In genomic region chr3:55538158-55538557, GRCh38 we compare ENCODE assay signal across 23 cellular contexts. TPM values are rescaled to one million over a fixed set of nuclear protein-coding genes. Genes with fewer than 3 reads are reported as not detected.
DNase-seq lines count a peak whose midpoint lies in the region; ATAC-seq, FAIRE-seq and TF ChIP-seq lines count a peak whose summit lies in the region.
"Had no signal": no experiment of that assay in that cellular context is flagged by ENCODE, and none has a peak within 500 bp of the region (broad histone marks: within the 10 kb centered on the region; RNA-seq: fewer than 3 reads in every experiment).

No MANE protein-coding gene starts in this region.

- H3K36me3 ChIP-seq in right lobe of liver (no peaks in the 10 kb centered on the region), HepG2 (replicated peaks in 1 of 2; ENCODE audit: control insufficient read depth in 1 of 2, insufficient read depth in 2 of 2, low read length in 2 of 2) (no peaks in the 10 kb centered on the region), H1 (ENCODE audit: control insufficient read depth in 2 of 4, insufficient read depth in 4 of 4, low read length in 3 of 4) (no peaks in the 10 kb centered on the region), neural cell (ENCODE audit: insufficient read depth, low read length) (no peaks in the 10 kb centered on the region)

- no peaks in the 10 kb centered on the region for H3F3A ChIP-seq in neural cell (ENCODE audit: insufficient read depth, low read length, poor library complexity, severe bottlenecking)

- no peak for TF ChIP-seq CTCF in right lobe of liver (IDR thresholded peaks at IDR 0.05)
- TF ChIP-seq CTCF in HepG2 (CRISPR knock-in tag; IDR thresholded peaks at IDR 0.05), result no peak
- no peak for TF ChIP-seq CTCF in H1 (IDR thresholded peaks at IDR 0.05; ENCODE audit: control extremely low read depth in 1 of 3, insufficient read depth in 1 of 3, low read depth in 1 of 3, low read length in 3 of 3)
- TF ChIP-seq CTCF in neural cell (IDR thresholded peaks at IDR 0.05; ENCODE audit: poor library complexity, severe bottlenecking), result no peak

- TF ChIP-seq EP300 in HepG2 (IDR thresholded peaks at IDR 0.05; ENCODE audit: low read depth in 2 of 2, low read length in 2 of 2) (no peak), HepG2 (CRISPR knock-in tag; IDR thresholded peaks at IDR 0.05; ENCODE audit: borderline replicate concordance) (no peak), H1 (IDR thresholded peaks at IDR 0.05; ENCODE audit: borderline replicate concordance in 1 of 2, low read depth in 2 of 2, low read length in 2 of 2) (no peak), neural cell (conservative IDR thresholded peaks at IDR 0.05; ENCODE audit: poor library complexity, severe bottlenecking) (no peak)

- H2BK5ac ChIP-seq in H1 (ENCODE audit: low read depth, low read length), result no peak overlapping the region

- H3K79me2 ChIP-seq in HepG2 (ENCODE audit: insufficient read depth, low read length) (no peaks in the 10 kb centered on the region), H1 (ENCODE audit: control insufficient read depth in 1 of 2, insufficient read depth in 2 of 2, low read length in 2 of 2) (no peaks in the 10 kb centered on the region), neural cell (replicated peaks; ENCODE audit: insufficient read depth, low read length) (no peaks in the 10 kb centered on the region)

- H2BK120ac ChIP-seq in H1 (replicated peaks; ENCODE audit: low read depth, low read length), result no peak overlapping the region

- H3K23ac ChIP-seq in H1 (ENCODE audit: insufficient read length), result no peak overlapping the region

- CTCF ChIA-PET in HepG2 (lab: Yijun Ruan, JAX; ENCODE audit: low intra/inter-chr PET ratio, low total read pairs) (no interaction called here), H1 (lab: Charles Lee; ENCODE audit: partially characterized antibody) (interaction anchor here (0.9 to 2.2 kb wide), 4 partner anchors 10 to 92 kb away, joined by 3 to 9 read pairs (median 5); no protein-coding TSS in a partner anchor)

- DNase-seq in right lobe of liver (no peak), HepG2 (ENCODE audit: low spot score) (no peak), H1 (ENCODE audit: low read depth in 1 of 2, low spot score in 2 of 2) (no peak), CD1c-positive myeloid dendritic cell (ENCODE audit: extremely low spot score) (no peak)
- DNase-seq: Calu3; CD4-positive, alpha-beta memory T cell; DMS79; HFFc6; IMR-90; Karpas-422; NCI-H1436 treated with DMSO at 0.1 percent for 48 hours; NCI-H2081 treated with DMSO at 0.1 percent for 48 hours; NCI-H510A; NCI-H82; PC-9 had no signal

- no peaks in the 10 kb centered on the region for H3K79me1 ChIP-seq in H1 (ENCODE audit: low read depth, low read length)

- H3K56ac ChIP-seq in H1 (replicated peaks; ENCODE audit: insufficient read length, low read depth, low read length), result no peak overlapping the region

- H3K9ac ChIP-seq in HepG2 (ENCODE audit: insufficient read depth, low read depth, low read length), result no peak overlapping the region
- H3K9ac ChIP-seq in H1 (replicated peaks in 1 of 4; ENCODE audit: extremely low read depth in 1 of 4, low read depth in 3 of 4, low read length in 3 of 4), result no peak overlapping the region
- H3K9ac ChIP-seq in neural cell (ENCODE audit: low read length), result no peak overlapping the region

- ATAC-seq in right lobe of liver, result peak; percentile 52 to 81 (median 58)
- no peak for ATAC-seq in HepG2
- no peak for ATAC-seq in HG02885 (IDR thresholded peaks at IDR 0.05; ENCODE audit: poor library complexity, unreplicated experiment)
- ATAC-seq in GM19035 (IDR thresholded peaks at IDR 0.05; ENCODE audit: unreplicated experiment), result no peak
- ATAC-seq: A549 had no signal

- TF ChIP-seq RAD21 in HepG2 (CRISPR knock-in tag; IDR thresholded peaks at IDR 0.05), result no peak
- TF ChIP-seq RAD21 in H1 (IDR thresholded peaks at IDR 0.05 in 1 of 2, conservative IDR thresholded peaks at IDR 0.05 in 1 of 2; ENCODE audit: low read depth in 2 of 2, low read length in 2 of 2), result no peak
- TF ChIP-seq RAD21 in neural cell (conservative IDR thresholded peaks at IDR 0.05), result no peak

- H2BK20ac ChIP-seq in H1 (ENCODE audit: low read length), result no peak overlapping the region

- H3K9me2 ChIP-seq in neural cell (ENCODE audit: insufficient read depth, low read length), result no peaks in the 10 kb centered on the region

- POLR2A ChIA-PET in HepG2 (lab: Yijun Ruan, JAX) (no interaction called here), H1 (lab: Charles Lee; ENCODE audit: partially characterized antibody) (interaction anchor here (0.9 kb wide), 1 partner anchor 34 kb away, joined by 3 read pairs; no protein-coding TSS in a partner anchor)

- intact Hi-C loops in right lobe of liver (cut with DNase I), result no loop called here
- intact Hi-C loops in HepG2 (cut with micrococcal nuclease; ENCODE audit: unreplicated experiment), result no loop called here

- 43% methylated on average over 4 of the region's 4 CpGs for WGBS in right lobe of liver (ENCODE audit: insufficient coverage, low coverage, low lambda C conversion rate, missing lambda C conversion rate)
- 42% methylated on average over 2 of the region's 4 CpGs for WGBS in HepG2 (ENCODE audit: low lambda C conversion rate)
- 58% methylated on average over 4 of the region's 4 CpGs; no CpG with 5 or more reads in 1 of the 2 experiments for WGBS in H1 (ENCODE audit: extremely low coverage in 1 of 2, insufficient coverage in 1 of 2, insufficient read length in 1 of 2, insufficient replicate concordance in 2 of 2, low coverage in 1 of 2, low lambda C conversion rate in 2 of 2, missing lambda C conversion rate in 1 of 2), 2 experiments

- no TSS peak for BruUV-seq in HepG2 (replicated peaks; lab: Mats Ljungman, UMichigan)

- no peak overlapping the region for H3K14ac ChIP-seq in H1 (ENCODE audit: insufficient read length)

- no peak overlapping the region for H4K8ac ChIP-seq in H1 (ENCODE audit: extremely low read depth, insufficient read depth, low read length)

- TF ChIP-seq POLR2A in right lobe of liver (IDR thresholded peaks at IDR 0.05), result no peak
- TF ChIP-seq POLR2A in HepG2 (IDR thresholded peaks at IDR 0.05; ENCODE audit: insufficient read depth in 1 of 2, low read depth in 2 of 2, low read length in 2 of 2), result no peak
- no peak for TF ChIP-seq POLR2A in H1 (IDR thresholded peaks at IDR 0.05; ENCODE audit: control extremely low read depth in 1 of 2, low read depth in 2 of 2, low read length in 2 of 2)

- H3K4me3 ChIP-seq in right lobe of liver (no peak overlapping the region), HepG2 (replicated peaks in 1 of 3; ENCODE audit: insufficient read depth in 1 of 3, low read depth in 2 of 3, low read length in 3 of 3) (no peak overlapping the region), H1 (ENCODE audit: extremely low read depth in 1 of 4, insufficient read depth in 2 of 4, low read depth in 3 of 4, low read length in 4 of 4) (no peak overlapping the region), neural cell (ENCODE audit: low read length) (peak overlapping the region; percentile 28)
- H3K4me3 ChIP-seq: A549, PC-9 had no signal

- no peak overlapping the region for H3K4ac ChIP-seq in H1 (replicated peaks; ENCODE audit: insufficient read length, low read depth, low read length)

- H3K4me1 ChIP-seq in right lobe of liver, result peaks cover 0 to 12% (median 5%) of the 10 kb centered on the region in 4 donors
- no peaks in the 10 kb centered on the region for H3K4me1 ChIP-seq in HepG2 (ENCODE audit: insufficient read depth, low read length)
- H3K4me1 ChIP-seq in H1 (replicated peaks in 1 of 4; ENCODE audit: control insufficient read depth in 3 of 4, insufficient read depth in 4 of 4, low read length in 3 of 4), result peaks cover 4 to 16% (median 9%) of the 10 kb centered on the region in 4 experiments
- H3K4me1 ChIP-seq: A549 had no signal

- H2AK5ac ChIP-seq in H1 (ENCODE audit: low read depth, low read length), result no peak overlapping the region

- FAIRE-seq in HepG2 (lab: Jason Lieb, UNC) (no peak), H1 (lab: Jason Lieb, UNC) (peak; percentile 60)
- FAIRE-seq: A549, GM12892, GM18507 had no signal

- peak overlapping the region; percentile 14; the same call in 1 of the 2 replicates for H2BK12ac ChIP-seq in H1 (ENCODE audit: low read depth, low read length)

- H4K5ac ChIP-seq in H1 (ENCODE audit: insufficient read length, low read depth, low read length), result no peak overlapping the region

- H2AFZ ChIP-seq in HepG2 (ENCODE audit: low read length) (no peak overlapping the region), H1 (ENCODE audit: low read length) (no peak overlapping the region), neural cell (ENCODE audit: low read depth, low read length) (no peak overlapping the region)
- H2AFZ ChIP-seq: PC-9 had no signal

- no peak overlapping the region for H3K4me2 ChIP-seq in HepG2 (ENCODE audit: low read depth, low read length)
- H3K4me2 ChIP-seq in H1 (ENCODE audit: insufficient read depth in 1 of 2, low read depth in 2 of 2, low read length in 2 of 2), result no peak overlapping the region; a peak in 1 of 4 replicates
- H3K4me2 ChIP-seq in neural cell (ENCODE audit: low read length), result no peak overlapping the region
- H3K4me2 ChIP-seq: A549, PC-9 had no signal

- H3K27ac ChIP-seq in right lobe of liver, result no peak overlapping the region
- no peak overlapping the region for H3K27ac ChIP-seq in HepG2 (ENCODE audit: extremely low read length, insufficient read depth, low read length)
- H3K27ac ChIP-seq in H1 (ENCODE audit: low read depth, low read length), result no peak overlapping the region
- no peak overlapping the region for H3K27ac ChIP-seq in neural cell (ENCODE audit: low read length)
- H3K27ac ChIP-seq: A549, HL-60, PC-9, RWPE1 had no signal

- H3K9me3 ChIP-seq in right lobe of liver (no peaks in the 10 kb centered on the region), HepG2 (ENCODE audit: low read length) (no peaks in the 10 kb centered on the region), H1 (ENCODE audit: insufficient read depth in 2 of 2, low read depth in 1 of 2, low read length in 1 of 2) (no peaks in the 10 kb centered on the region), neural cell (ENCODE audit: low read length) (no peaks in the 10 kb centered on the region)
- H3K9me3 ChIP-seq: A549 had no signal

- no peaks in the 10 kb centered on the region for H3K27me3 ChIP-seq in right lobe of liver
- H3K27me3 ChIP-seq in HepG2 (ENCODE audit: control insufficient read depth in 1 of 2, insufficient read depth in 2 of 2, low read length in 2 of 2), result no peaks in the 10 kb centered on the region; a peak in 1 of 5 replicates
- H3K27me3 ChIP-seq in H1 (replicated peaks in 1 of 4; ENCODE audit: control insufficient read depth in 3 of 4, extremely low read depth in 1 of 4, insufficient read depth in 3 of 4, low read length in 3 of 4), result no peaks in the 10 kb centered on the region
- H3K27me3 ChIP-seq in neural cell (ENCODE audit: insufficient read depth, low read depth, low read length), result no peaks in the 10 kb centered on the region

- in situ Hi-C loops in HepG2 (cut with HindIII; ENCODE audit: extremely low pct_ligation_motif_present, low pct_unique_long_range_greater_than_20kb), result no loop called here

- H4K20me1 ChIP-seq in HepG2 (ENCODE audit: insufficient read depth, low read length) (no peaks in the 10 kb centered on the region), H1 (replicated peaks in 1 of 2; ENCODE audit: control insufficient read depth in 1 of 2, insufficient read depth in 2 of 2, low read length in 2 of 2) (no peaks in the 10 kb centered on the region), neural cell (ENCODE audit: insufficient read depth) (no peaks in the 10 kb centered on the region)

- no peak overlapping the region; the same call in 1 of the 2 replicates for H3K18ac ChIP-seq in H1 (ENCODE audit: extremely low read depth, low read length)

- H4K91ac ChIP-seq in H1 (replicated peaks; ENCODE audit: insufficient read length, low read length), result no peak overlapping the region

- no peaks in the 10 kb centered on the region for H3K23me2 ChIP-seq in H1 (ENCODE audit: low read depth, low read length)

- H2BK15ac ChIP-seq in H1 (ENCODE audit: low read length), result no peak overlapping the region

RNA-seq across cellular contexts. Expression of gene WNT5A, which starts 51.1 kb away (rescaled TPM):
- total RNA-seq in right lobe of liver, result 1 to 10 TPM in 5 of 6 experiments, under 1 TPM in 1; 0.64 to 3.6 (median 2.4) TPM
- not detected in 2 replicates for total RNA-seq in HepG2 (2016; rRNA removed; fragmentation: Illumina TruSeq; extraction: Trizol)
- not detected in 2 replicates for total RNA-seq in HepG2 (2016; cell fraction: cytosol; rRNA removed; fragmentation: Illumina TruSeq; extraction: Trizol; ENCODE audit: low read depth)
- total RNA-seq in HepG2 (2016; cell fraction: insoluble cytoplasmic fraction; rRNA removed; fragmentation: Illumina TruSeq; extraction: Trizol), result not detected in 2 replicates
- not detected in 2 replicates for total RNA-seq in HepG2 (2016; cell fraction: membrane; rRNA removed; fragmentation: Illumina TruSeq; extraction: Trizol)
- not detected in 2 replicates for total RNA-seq in HepG2 (2016; cell fraction: nucleus; rRNA removed; fragmentation: Illumina TruSeq; extraction: Trizol)
- not detected in 2 replicates for polyA plus RNA-seq in HepG2 (2011; rRNA removed)
- polyA plus RNA-seq in HepG2 (2011; cell fraction: cytosol; rRNA removed), result not detected in 2 replicates
- polyA plus RNA-seq in HepG2 (2011; cell fraction: nucleus; rRNA removed), result not detected in 2 replicates
- polyA plus RNA-seq in HepG2 (2012), result not detected in 2 replicates
- not detected in 2 replicates for polyA plus RNA-seq in HepG2 (2016; cell fraction: cytosol; fragmentation: Illumina TruSeq; extraction: Trizol; ENCODE audit: low read depth)
- polyA plus RNA-seq in HepG2 (2016; cell fraction: insoluble cytoplasmic fraction; fragmentation: Illumina TruSeq; extraction: Trizol; ENCODE audit: low read depth), result not detected in 2 replicates
- not detected in 2 replicates for polyA plus RNA-seq in HepG2 (2016; cell fraction: membrane; fragmentation: Illumina TruSeq; extraction: Trizol; ENCODE audit: low read depth)
- polyA plus RNA-seq in HepG2 (2016; cell fraction: nucleus; fragmentation: Illumina TruSeq; extraction: Trizol; ENCODE audit: insufficient read depth, low read depth), result not detected in 2 replicates
- 39.6 TPM in 1 of 2 replicates, not detected in the other for polyA minus RNA-seq in HepG2 (2011; rRNA and poly(A)+ RNA removed; ENCODE audit: low replicate concordance)
- not detected in 2 replicates for polyA minus RNA-seq in HepG2 (2011; cell fraction: cytosol; rRNA and poly(A)+ RNA removed)
- polyA minus RNA-seq in HepG2 (2011; cell fraction: nucleus; rRNA and poly(A)+ RNA removed), result not detected in 2 replicates
- total RNA-seq in H1 (2021; fragmentation: NEBNext Ultra II Directional; extraction: Animal tissue kit (Norgen Biotek cat#: 25700)), result 3.3 and 5.6 TPM in 2 replicates
- 3.9 and 4.2 TPM in 2 replicates for polyA plus RNA-seq in H1 (2011; rRNA removed)
- polyA plus RNA-seq in H1 (2011; cell fraction: cytosol; rRNA removed), result 2.8 TPM
- polyA plus RNA-seq in H1 (2011; cell fraction: nucleus; rRNA removed), result 8.1 TPM
- polyA plus RNA-seq in H1 (2012, experiment 1 of 2), result 2.7 to 4.3 TPM (median 3.2 TPM) in 4 replicates
- polyA plus RNA-seq in H1 (2012, experiment 2 of 2), result 0.49 TPM
- polyA plus RNA-seq in H1 (2013, experiment 1 of 2), result 2.2 TPM
- polyA plus RNA-seq in H1 (2013, experiment 2 of 2), result 2.2 TPM
- 6.5 and 13.0 TPM in 2 replicates for polyA minus RNA-seq in H1 (2011; rRNA and poly(A)+ RNA removed)
- 10.1 TPM for polyA minus RNA-seq in H1 (2011; cell fraction: cytosol; rRNA and poly(A)+ RNA removed)
- polyA minus RNA-seq in H1 (2011; cell fraction: nucleus; rRNA and poly(A)+ RNA removed), result 12.2 TPM
- 0.59 and 0.74 TPM in 2 replicates for polyA plus RNA-seq in neural cell
- polyA minus RNA-seq in neural cell, result 0.93 and 0.97 TPM in 2 replicates
- polyA plus RNA-seq: CD4-positive, alpha-beta memory T cell had no signal

Comparison
In these comparisons a context has a peak if more than half of its experiments do, and no peak if none do; other contexts are left out.
1. ATAC-seq: peak in right lobe of liver (4 of 4); none in HepG2 (single experiment), HG02885 (single experiment) and GM19035 (single experiment).